15 cellular contexts compared by ENCODE assay signal in the genomic region with DNA sequence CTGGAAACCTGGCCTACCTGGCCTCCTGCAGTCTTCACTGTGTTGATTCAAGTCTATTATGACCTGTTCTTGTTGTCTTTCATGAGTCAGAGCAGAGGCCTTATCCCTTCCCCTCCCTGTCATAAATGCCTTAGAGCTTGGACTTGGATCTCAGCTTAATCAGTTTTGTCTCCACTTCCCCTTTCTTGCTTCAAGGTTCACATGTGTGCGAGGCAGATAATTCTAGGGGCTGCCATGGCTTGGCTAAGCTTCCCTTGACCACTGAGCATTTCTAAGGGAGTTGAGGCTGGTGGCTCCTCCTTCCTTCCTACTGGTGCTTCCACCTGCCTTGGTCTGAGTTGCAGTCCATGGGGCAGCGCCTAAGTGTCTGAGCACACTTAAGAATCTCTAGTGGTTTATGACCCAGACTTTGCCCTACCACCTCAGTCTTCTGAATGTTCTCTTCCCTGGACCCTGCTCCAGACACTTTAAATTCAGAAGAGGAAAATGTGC. TPM values are rescaled to one million over a fixed set of nuclear protein-coding genes. Genes with fewer than 3 reads are reported as not detected.
DNase-seq lines count a peak whose midpoint lies in the region; ATAC-seq and TF ChIP-seq lines count a peak whose summit lies in the region.
"Had no signal": no experiment of that assay in that cellular context is flagged by ENCODE, and none has a peak within 500 bp of the region (broad histone marks: within the 10 kb centered on the region; RNA-seq: fewer than 3 reads in every experiment).

No MANE protein-coding gene starts in this region.

- H3K4me3 ChIP-seq in hepatocyte = no peak overlapping the region
- H3K4me3 ChIP-seq in adrenal gland = no peak overlapping the region
- H3K4me3 ChIP-seq: heart left ventricle, ovary had no signal

- no peak overlapping the region for H2AFZ ChIP-seq in hepatocyte

- TF ChIP-seq CTCF in hepatocyte (IDR thresholded peaks at IDR 0.05; ENCODE audit: poor library complexity) (no peak), adrenal gland (IDR thresholded peaks at IDR 0.05) (no peak)

- DNase-seq in NOMO-1 treated with dmso at 0.1 percent for 144 hours (lab: John Stamatoyannopoulos, UW; ENCODE audit: unreplicated experiment) (peak; percentile 46), hepatocyte (ENCODE audit: low spot score) (peak; percentile 60), NCI-H146 (lab: John Stamatoyannopoulos, UW) (no peak), NCI-H526 treated with DMSO at 0.1 percent for 48 hours (lab: John Stamatoyannopoulos, UW) (no peak), adrenal gland (no peak)
- DNase-seq: activated CD4-positive, alpha-beta T cell treated with anti-CD3 and anti-CD28 coated beads, Interleukin-2, amount 50 U/mL, for 1 hour; heart left ventricle; NCI-H1694; NCI-H69; ovary had no signal

- intact Hi-C loops in adrenal gland (cut with DNase I) = no loop called here

- ATAC-seq in GM18502 (IDR thresholded peaks at IDR 0.05; ENCODE audit: poor library complexity, unreplicated experiment) = peak; percentile 61
- ATAC-seq in HG02981 (IDR thresholded peaks at IDR 0.05; ENCODE audit: unreplicated experiment) = peak; percentile 40
- ATAC-seq in HG03025 (IDR thresholded peaks at IDR 0.05; ENCODE audit: low FRiP score, unreplicated experiment) = no peak
- ATAC-seq: heart left ventricle had no signal

- peaks cover 28% of the 10 kb centered on the region for H3K79me2 ChIP-seq in hepatocyte

- no peak for TF ChIP-seq POLR2A in adrenal gland (IDR thresholded peaks at IDR 0.05)

- H3K36me3 ChIP-seq in hepatocyte (replicated peaks; ENCODE audit: insufficient read depth, low read depth) (no peaks in the 10 kb centered on the region), adrenal gland (replicated peaks in 1 of 2) (no peaks in the 10 kb centered on the region)
- H3K36me3 ChIP-seq: heart left ventricle, ovary had no signal

- H3K9me2 ChIP-seq in hepatocyte (replicated peaks; ENCODE audit: insufficient read depth) = no peaks in the 10 kb centered on the region

- H3K27ac ChIP-seq in hepatocyte = peak overlapping the region; percentile 93
- no peak overlapping the region for H3K27ac ChIP-seq in adrenal gland
- H3K27ac ChIP-seq: heart left ventricle, ovary had no signal

- H3K27me3 ChIP-seq in hepatocyte = no peaks in the 10 kb centered on the region
- no peaks in the 10 kb centered on the region for H3K27me3 ChIP-seq in adrenal gland
- H3K27me3 ChIP-seq: ovary had no signal

- H3K4me1 ChIP-seq in hepatocyte (ENCODE audit: insufficient read depth) (no peaks in the 10 kb centered on the region), adrenal gland (replicated peaks in 1 of 2) (no peaks in the 10 kb centered on the region)

- H3K4me2 ChIP-seq in hepatocyte = peak overlapping the region; percentile 72

- H3K9me3 ChIP-seq in hepatocyte (ENCODE audit: low read depth) = no peaks in the 10 kb centered on the region
- H3K9me3 ChIP-seq in adrenal gland (replicated peaks in 1 of 3) = no peaks in the 10 kb centered on the region
- H3K9me3 ChIP-seq: heart left ventricle, ovary had no signal

- H4K20me1 ChIP-seq in hepatocyte (ENCODE audit: insufficient read depth, poor library complexity, severe bottlenecking) = no peaks in the 10 kb centered on the region

- 46% methylated on average over 2 of the region's 2 CpGs for WGBS in hepatocyte (ENCODE audit: low lambda C conversion rate, missing lambda C conversion rate)
- WGBS in adrenal gland, 4 donors = 62 to 93% (median 71%) methylated on average over 1 to 2 of the region's 2 CpGs

RNA-seq across cellular contexts. Expression of a gene that starts 1.7 kb away (rescaled TPM):
- 159 and 161 TPM in 2 replicates for total RNA-seq in hepatocyte
- polyA plus RNA-seq in hepatocyte = 53.0 and 64.6 TPM in 2 replicates
- total RNA-seq in adrenal gland = 100 to 1,000 TPM in 1 of 8 donors, 10 to 100 TPM in 7; 27.7 to 111 (median 56.3) TPM
- 10 to 100 TPM; 12.3 to 33.5 (median 14.9) TPM for polyA plus RNA-seq in adrenal gland
- total RNA-seq: T-helper 2 cell treated with Interferon-gamma antibody and Interleukin-4, amounts not matched to agents 100 ng/mL and 5 ng/mL, for 36 hours had no signal
- polyA plus RNA-seq: IgD-negative memory B cell had no signal

Comparison
In these comparisons a context has a peak if more than half of its experiments do, and no peak if none do; other contexts are left out.
1. DNase-seq: peak in NOMO-1 treated with dmso at 0.1 percent for 144 hours (single experiment) and hepatocyte (single experiment); none in NCI-H146 (single experiment), NCI-H526 treated with DMSO at 0.1 percent for 48 hours (single experiment) and adrenal gland (0 of 7).